3 cellular contexts compared by ENCODE assay signal in the genomic region with DNA sequence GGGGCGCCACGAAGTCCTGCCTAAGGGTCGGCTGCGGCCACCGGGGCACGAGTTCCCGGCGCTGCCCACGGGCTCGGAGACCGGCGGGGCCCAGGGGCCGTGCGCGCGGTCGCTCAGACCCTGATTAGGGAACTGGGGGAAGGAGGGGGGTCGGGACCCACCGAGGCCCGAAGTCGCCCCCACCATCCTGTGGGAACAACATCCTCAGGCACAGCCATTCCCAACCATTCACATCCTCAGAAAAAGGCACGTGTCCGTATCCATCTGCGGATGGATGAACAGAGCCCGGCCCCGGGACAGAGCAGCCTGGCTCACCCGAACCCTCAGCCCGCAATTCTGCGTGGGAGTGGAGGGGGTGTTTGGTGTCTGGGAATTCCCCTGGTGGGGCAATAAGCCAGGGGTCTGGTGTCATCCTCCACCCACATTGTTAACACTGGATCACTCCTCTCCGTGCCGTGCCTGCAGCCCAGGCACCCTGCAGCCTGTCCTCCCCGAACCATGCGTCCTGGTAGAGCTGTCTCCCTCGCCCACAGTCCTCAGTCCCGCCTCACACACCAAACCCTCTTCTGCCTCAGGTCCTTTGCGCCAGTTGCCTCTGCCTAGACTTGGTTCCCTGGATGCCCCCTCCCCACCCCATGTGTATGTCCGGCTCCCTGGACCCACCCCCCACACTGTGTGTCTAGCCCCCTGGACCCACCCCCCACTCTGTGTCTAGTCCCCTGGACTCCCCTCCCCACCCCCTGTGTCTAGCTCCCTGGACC.
TF ChIP-seq lines count a peak whose summit lies in the region.

No MANE protein-coding gene starts in this region.

TF ChIP-seq in A549, 52 proteins besides CTCF, POLR2A, EP300 and RAD21:
- TF ChIP-seq HMGXB4 (CRISPR knock-in tag; IDR thresholded peaks at IDR 0.05; ENCODE audit: borderline replicate concordance) (no peak), FOSL2 (IDR thresholded peaks at IDR 0.05) (no peak), FOSL2 (CRISPR knock-in tag; IDR thresholded peaks at IDR 0.05) (no peak), JUNB (IDR thresholded peaks at IDR 0.05) (no peak), RCOR1 (IDR thresholded peaks at IDR 0.05; ENCODE audit: low read depth, low read length) (no peak), MAX (IDR thresholded peaks at IDR 0.05) (peak; percentile 90), ATOH8 (CRISPR knock-in tag; IDR thresholded peaks at IDR 0.05; ENCODE audit: low read depth) (peak; percentile 30; the same call in 1 of the 2 replicates), FOSB (CRISPR knock-in tag; IDR thresholded peaks at IDR 0.05) (0 out of 2 replicates have a peak, but pooled peaks have one; percentile 35), PHF8 (IDR thresholded peaks at IDR 0.05; ENCODE audit: borderline replicate concordance, low read depth) (peak; percentile 55), POLR2AphosphoS2 (conservative IDR thresholded peaks at IDR 0.05; ENCODE audit: low read length) (no peak)
- TF ChIP-seq, protein P1, sequence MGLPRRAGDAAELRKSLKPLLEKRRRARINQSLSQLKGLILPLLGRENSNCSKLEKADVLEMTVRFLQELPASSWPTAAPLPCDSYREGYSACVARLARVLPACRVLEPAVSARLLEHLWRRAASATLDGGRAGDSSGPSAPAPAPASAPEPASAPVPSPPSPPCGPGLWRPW (IDR thresholded peaks at IDR 0.05): no peak
- TF ChIP-seq, protein P2, sequence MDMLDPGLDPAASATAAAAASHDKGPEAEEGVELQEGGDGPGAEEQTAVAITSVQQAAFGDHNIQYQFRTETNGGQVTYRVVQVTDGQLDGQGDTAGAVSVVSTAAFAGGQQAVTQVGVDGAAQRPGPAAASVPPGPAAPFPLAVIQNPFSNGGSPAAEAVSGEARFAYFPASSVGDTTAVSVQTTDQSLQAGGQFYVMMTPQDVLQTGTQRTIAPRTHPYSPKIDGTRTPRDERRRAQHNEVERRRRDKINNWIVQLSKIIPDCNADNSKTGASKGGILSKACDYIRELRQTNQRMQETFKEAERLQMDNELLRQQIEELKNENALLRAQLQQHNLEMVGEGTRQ (IDR thresholded peaks at IDR 0.05): peak; percentile 91

TF ChIP-seq in SK-N-SH treated with all-trans-retinoic acid at 6 μM for 48 hours, 23 proteins besides CTCF, POLR2A, EP300 and RAD21:
- no peak for TF ChIP-seq RARB (CRISPR knock-in tag; IDR thresholded peaks at IDR 0.05)
- TF ChIP-seq ESRRG (CRISPR knock-in tag; IDR thresholded peaks at IDR 0.05): no peak
- TF ChIP-seq ZFP3 (CRISPR knock-in tag; IDR thresholded peaks at IDR 0.05): no peak
- TF ChIP-seq, protein P3, sequence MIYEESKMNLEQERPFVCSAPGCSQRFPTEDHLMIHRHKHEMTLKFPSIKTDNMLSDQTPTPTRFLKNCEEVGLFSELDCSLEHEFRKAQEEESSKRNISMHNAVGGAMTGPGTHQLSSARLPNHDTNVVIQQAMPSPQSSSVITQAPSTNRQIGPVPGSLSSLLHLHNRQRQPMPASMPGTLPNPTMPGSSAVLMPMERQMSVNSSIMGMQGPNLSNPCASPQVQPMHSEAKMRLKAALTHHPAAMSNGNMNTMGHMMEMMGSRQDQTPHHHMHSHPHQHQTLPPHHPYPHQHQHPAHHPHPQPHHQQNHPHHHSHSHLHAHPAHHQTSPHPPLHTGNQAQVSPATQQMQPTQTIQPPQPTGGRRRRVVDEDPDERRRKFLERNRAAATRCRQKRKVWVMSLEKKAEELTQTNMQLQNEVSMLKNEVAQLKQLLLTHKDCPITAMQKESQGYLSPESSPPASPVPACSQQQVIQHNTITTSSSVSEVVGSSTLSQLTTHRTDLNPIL (CRISPR knock-in tag; IDR thresholded peaks at IDR 0.05; ENCODE audit: low read depth): no peak
- TF ChIP-seq GLIS3 (CRISPR knock-in tag; IDR thresholded peaks at IDR 0.05): no peak
- TF ChIP-seq PPARA (CRISPR knock-in tag; IDR thresholded peaks at IDR 0.05; ENCODE audit: borderline replicate concordance): no peak
- no peak for TF ChIP-seq ZC3H10 (CRISPR knock-in tag; IDR thresholded peaks at IDR 0.05)

TF ChIP-seq in K562, 482 proteins besides CTCF, POLR2A, EP300 and RAD21 (continues in another document):
- TF ChIP-seq SNIP1 (IDR thresholded peaks at IDR 0.05; ENCODE audit: low read depth) (no peak), ZNF431 (CRISPR knock-in tag; IDR thresholded peaks at IDR 0.05) (no peak), FOXJ3 (CRISPR knock-in tag; IDR thresholded peaks at IDR 0.05) (no peak), RAD51 (IDR thresholded peaks at IDR 0.05; ENCODE audit: borderline replicate concordance, low read depth) (peak; percentile 70; the same call in 1 of the 2 replicates), MEIS2 (IDR thresholded peaks at IDR 0.05; ENCODE audit: partially characterized antibody) (no peak), KLF6 (CRISPR knock-in tag; IDR thresholded peaks at IDR 0.05; ENCODE audit: borderline replicate concordance) (no peak), FOXA3 (CRISPR knock-in tag; conservative IDR thresholded peaks at IDR 0.05 in 1 of 2, IDR thresholded peaks at IDR 0.05 in 1 of 2) (0 out of 4 replicates have a peak, but pooled peaks of 1 of the 2 experiments have one; percentile 19), TFAM (CRISPR knock-in tag; conservative IDR thresholded peaks at IDR 0.05) (no peak), CSDE1 (IDR thresholded peaks at IDR 0.05) (no peak), TCF7L2 (IDR thresholded peaks at IDR 0.05; ENCODE audit: low read depth, low read length) (no peak), CBFB (CRISPR knock-in tag; IDR thresholded peaks at IDR 0.05) (no peak), CBFA2T2 (conservative IDR thresholded peaks at IDR 0.05) (no peak), E2F3 (CRISPR knock-in tag; IDR thresholded peaks at IDR 0.05) (peak; percentile 51; the same call in 1 of the 2 replicates), POLR3G (IDR thresholded peaks at IDR 0.05; ENCODE audit: extremely low read depth, insufficient read length, insufficient replicate concordance) (no peak), SMAD4 (CRISPR knock-in tag; conservative IDR thresholded peaks at IDR 0.05) (peak; percentile 25; the same call in 1 of the 2 replicates), CHD2 (IDR thresholded peaks at IDR 0.05; ENCODE audit: low read depth, low read length) (no peak), PTTG1 (tag; IDR thresholded peaks at IDR 0.05; ENCODE audit: low read depth) (no peak), RBM14 (IDR thresholded peaks at IDR 0.05; ENCODE audit: borderline replicate concordance, insufficient read depth, low read depth, low read length) (no peak), ZNF766 (CRISPR knock-in tag; conservative IDR thresholded peaks at IDR 0.05) (no peak), NCOA2 (IDR thresholded peaks at IDR 0.05; ENCODE audit: partially characterized antibody in 2 of 2) (no peak), ZNF445 (CRISPR knock-in tag; IDR thresholded peaks at IDR 0.05; ENCODE audit: low read depth) (no peak), MIER1 (IDR thresholded peaks at IDR 0.05; ENCODE audit: low read depth) (no peak), CC2D1A (IDR thresholded peaks at IDR 0.05) (no peak), ZC3H4 (CRISPR knock-in tag; IDR thresholded peaks at IDR 0.05; ENCODE audit: borderline replicate concordance) (no peak), POLR3A (IDR thresholded peaks at IDR 0.05; ENCODE audit: borderline replicate concordance, extremely low read depth, insufficient read depth, insufficient read length) (no peak), GABPB1 (CRISPR knock-in tag; IDR thresholded peaks at IDR 0.05) (no peak), SNAPC5 (CRISPR knock-in tag; IDR thresholded peaks at IDR 0.05) (no peak), ELF2 (CRISPR knock-in tag; IDR thresholded peaks at IDR 0.05) (no peak), FOXP4 (CRISPR knock-in tag; IDR thresholded peaks at IDR 0.05; ENCODE audit: borderline replicate concordance) (no peak), SRSF3 (IDR thresholded peaks at IDR 0.05; ENCODE audit: insufficient read depth, low read length) (no peak), GTF2B (IDR thresholded peaks at IDR 0.05; ENCODE audit: extremely low read depth, insufficient read length) (no peak), ZNF124 (CRISPR knock-in tag; IDR thresholded peaks at IDR 0.05) (no peak), KDM1A (IDR thresholded peaks at IDR 0.05) (peak in 1 of 2 experiments; percentile 24; a peak in 1 of 4 replicates)
- TF ChIP-seq, protein P4, sequence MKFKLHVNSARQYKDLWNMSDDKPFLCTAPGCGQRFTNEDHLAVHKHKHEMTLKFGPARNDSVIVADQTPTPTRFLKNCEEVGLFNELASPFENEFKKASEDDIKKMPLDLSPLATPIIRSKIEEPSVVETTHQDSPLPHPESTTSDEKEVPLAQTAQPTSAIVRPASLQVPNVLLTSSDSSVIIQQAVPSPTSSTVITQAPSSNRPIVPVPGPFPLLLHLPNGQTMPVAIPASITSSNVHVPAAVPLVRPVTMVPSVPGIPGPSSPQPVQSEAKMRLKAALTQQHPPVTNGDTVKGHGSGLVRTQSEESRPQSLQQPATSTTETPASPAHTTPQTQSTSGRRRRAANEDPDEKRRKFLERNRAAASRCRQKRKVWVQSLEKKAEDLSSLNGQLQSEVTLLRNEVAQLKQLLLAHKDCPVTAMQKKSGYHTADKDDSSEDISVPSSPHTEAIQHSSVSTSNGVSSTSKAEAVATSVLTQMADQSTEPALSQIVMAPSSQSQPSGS (CRISPR knock-in tag; IDR thresholded peaks at IDR 0.05): no peak
- TF ChIP-seq, protein P5, sequence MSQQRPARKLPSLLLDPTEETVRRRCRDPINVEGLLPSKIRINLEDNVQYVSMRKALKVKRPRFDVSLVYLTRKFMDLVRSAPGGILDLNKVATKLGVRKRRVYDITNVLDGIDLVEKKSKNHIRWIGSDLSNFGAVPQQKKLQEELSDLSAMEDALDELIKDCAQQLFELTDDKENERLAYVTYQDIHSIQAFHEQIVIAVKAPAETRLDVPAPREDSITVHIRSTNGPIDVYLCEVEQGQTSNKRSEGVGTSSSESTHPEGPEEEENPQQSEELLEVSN (IDR thresholded peaks at IDR 0.05; ENCODE audit: borderline replicate concordance in 1 of 2, extremely low read depth in 1 of 2, insufficient read depth in 1 of 2, insufficient read length in 1 of 2, low read depth in 1 of 2, low read length in 1 of 2, poor library complexity in 1 of 2, severe bottlenecking in 1 of 2): peak in 1 of 2 experiments; percentile 59
- TF ChIP-seq, protein P6, sequence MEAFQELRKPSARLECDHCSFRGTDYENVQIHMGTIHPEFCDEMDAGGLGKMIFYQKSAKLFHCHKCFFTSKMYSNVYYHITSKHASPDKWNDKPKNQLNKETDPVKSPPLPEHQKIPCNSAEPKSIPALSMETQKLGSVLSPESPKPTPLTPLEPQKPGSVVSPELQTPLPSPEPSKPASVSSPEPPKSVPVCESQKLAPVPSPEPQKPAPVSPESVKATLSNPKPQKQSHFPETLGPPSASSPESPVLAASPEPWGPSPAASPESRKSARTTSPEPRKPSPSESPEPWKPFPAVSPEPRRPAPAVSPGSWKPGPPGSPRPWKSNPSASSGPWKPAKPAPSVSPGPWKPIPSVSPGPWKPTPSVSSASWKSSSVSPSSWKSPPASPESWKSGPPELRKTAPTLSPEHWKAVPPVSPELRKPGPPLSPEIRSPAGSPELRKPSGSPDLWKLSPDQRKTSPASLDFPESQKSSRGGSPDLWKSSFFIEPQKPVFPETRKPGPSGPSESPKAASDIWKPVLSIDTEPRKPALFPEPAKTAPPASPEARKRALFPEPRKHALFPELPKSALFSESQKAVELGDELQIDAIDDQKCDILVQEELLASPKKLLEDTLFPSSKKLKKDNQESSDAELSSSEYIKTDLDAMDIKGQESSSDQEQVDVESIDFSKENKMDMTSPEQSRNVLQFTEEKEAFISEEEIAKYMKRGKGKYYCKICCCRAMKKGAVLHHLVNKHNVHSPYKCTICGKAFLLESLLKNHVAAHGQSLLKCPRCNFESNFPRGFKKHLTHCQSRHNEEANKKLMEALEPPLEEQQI (IDR thresholded peaks at IDR 0.05): no peak
- TF ChIP-seq, protein P7, sequence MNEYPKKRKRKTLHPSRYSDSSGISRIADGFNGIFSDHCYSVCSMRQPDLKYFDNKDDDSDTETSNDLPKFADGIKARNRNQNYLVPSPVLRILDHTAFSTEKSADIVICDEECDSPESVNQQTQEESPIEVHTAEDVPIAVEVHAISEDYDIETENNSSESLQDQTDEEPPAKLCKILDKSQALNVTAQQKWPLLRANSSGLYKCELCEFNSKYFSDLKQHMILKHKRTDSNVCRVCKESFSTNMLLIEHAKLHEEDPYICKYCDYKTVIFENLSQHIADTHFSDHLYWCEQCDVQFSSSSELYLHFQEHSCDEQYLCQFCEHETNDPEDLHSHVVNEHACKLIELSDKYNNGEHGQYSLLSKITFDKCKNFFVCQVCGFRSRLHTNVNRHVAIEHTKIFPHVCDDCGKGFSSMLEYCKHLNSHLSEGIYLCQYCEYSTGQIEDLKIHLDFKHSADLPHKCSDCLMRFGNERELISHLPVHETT (CRISPR knock-in tag; conservative IDR thresholded peaks at IDR 0.05 in 1 of 2, IDR thresholded peaks at IDR 0.05 in 1 of 2): no peak
- TF ChIP-seq, protein P8, sequence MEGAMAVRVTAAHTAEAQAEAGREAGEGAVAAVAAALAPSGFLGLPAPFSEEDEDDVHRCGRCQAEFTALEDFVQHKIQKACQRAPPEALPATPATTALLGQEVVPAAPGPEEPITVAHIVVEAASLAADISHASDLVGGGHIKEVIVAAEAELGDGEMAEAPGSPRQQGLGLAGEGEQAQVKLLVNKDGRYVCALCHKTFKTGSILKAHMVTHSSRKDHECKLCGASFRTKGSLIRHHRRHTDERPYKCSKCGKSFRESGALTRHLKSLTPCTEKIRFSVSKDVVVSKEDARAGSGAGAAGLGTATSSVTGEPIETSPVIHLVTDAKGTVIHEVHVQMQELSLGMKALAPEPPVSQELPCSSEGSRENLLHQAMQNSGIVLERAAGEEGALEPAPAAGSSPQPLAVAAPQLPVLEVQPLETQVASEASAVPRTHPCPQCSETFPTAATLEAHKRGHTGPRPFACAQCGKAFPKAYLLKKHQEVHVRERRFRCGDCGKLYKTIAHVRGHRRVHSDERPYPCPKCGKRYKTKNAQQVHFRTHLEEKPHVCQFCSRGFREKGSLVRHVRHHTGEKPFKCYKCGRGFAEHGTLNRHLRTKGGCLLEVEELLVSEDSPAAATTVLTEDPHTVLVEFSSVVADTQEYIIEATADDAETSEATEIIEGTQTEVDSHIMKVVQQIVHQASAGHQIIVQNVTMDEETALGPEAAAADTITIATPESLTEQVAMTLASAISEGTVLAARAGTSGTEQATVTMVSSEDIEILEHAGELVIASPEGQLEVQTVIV (CRISPR knock-in tag; IDR thresholded peaks at IDR 0.05; ENCODE audit: borderline replicate concordance): no peak
